In genomic region chr15:98035134-98035533, GRCh38 we compare ENCODE assay signal across 17 cellular contexts.
DNase-seq lines count a peak whose midpoint lies in the region; ATAC-seq and TF ChIP-seq lines count a peak whose summit lies in the region.
"Had no signal": no experiment of that assay in that cellular context is flagged by ENCODE, and none has a peak within 500 bp of the region (broad histone marks: within the 10 kb centered on the region; RNA-seq: fewer than 3 reads in every experiment).

No MANE protein-coding gene starts in this region.

- no peaks in the 10 kb centered on the region for H3K27me3 Mint-ChIP-seq in GM23338 (ENCODE audit: insufficient read depth, low read depth, poor library complexity)
- H3K27me3 Mint-ChIP-seq: CD4-positive, alpha-beta memory T cell had no signal

- H3K79me1 ChIP-seq in trophoblast cell (ENCODE audit: low read length) = no peaks in the 10 kb centered on the region

- H3K9me3 Mint-ChIP-seq in GM23338 = no peaks in the 10 kb centered on the region
- H3K9me3 Mint-ChIP-seq: CD4-positive, alpha-beta memory T cell had no signal

- H3K36me3 Mint-ChIP-seq in GM23338 (ENCODE audit: low read depth) = no peaks in the 10 kb centered on the region
- H3K36me3 Mint-ChIP-seq: CD4-positive, alpha-beta memory T cell had no signal

- TF ChIP-seq CTCF in GM23338 (conservative IDR thresholded peaks at IDR 0.05; ENCODE audit: low read depth in 2 of 2) (no peak), RWPE2 (IDR thresholded peaks at IDR 0.05; ENCODE audit: poor library complexity, severe bottlenecking) (no peak)

- peak overlapping the region; percentile 50; the same call in 1 of the 2 replicates for H3K27ac Mint-ChIP-seq in GM23338
- H3K27ac Mint-ChIP-seq: CD4-positive, alpha-beta memory T cell had no signal

- no CpG with 5 or more reads among the region's 7 CpGs for WGBS in trophoblast cell (ENCODE audit: extremely low coverage, insufficient coverage, insufficient read length)

- H3K4me1 ChIP-seq in GM23338 (ENCODE audit: insufficient read depth) = no peaks in the 10 kb centered on the region
- peaks cover 20% of the 10 kb centered on the region for H3K4me1 ChIP-seq in RWPE2 (ENCODE audit: insufficient read depth, poor library complexity, severe bottlenecking)
- H3K4me1 ChIP-seq in trophoblast cell (ENCODE audit: control insufficient read depth in 1 of 2, insufficient read depth in 2 of 2, low read length in 2 of 2) = peaks cover 4 to 6% of the 10 kb centered on the region in 2 experiments

- ATAC-seq in GM23338 (no peak), RWPE2 (ENCODE audit: low read depth) (peak; percentile 60), esophagus mucosa (peak; percentile 51), GM19397 (IDR thresholded peaks at IDR 0.05; ENCODE audit: unreplicated experiment) (no peak)

- H3K4me1 Mint-ChIP-seq in GM23338 = no peaks in the 10 kb centered on the region
- H3K4me1 Mint-ChIP-seq: CD4-positive, alpha-beta memory T cell had no signal

- H3K27ac ChIP-seq in GM23338 (ENCODE audit: low read depth) (no peak overlapping the region), RWPE2 (ENCODE audit: poor library complexity, severe bottlenecking) (peak overlapping the region; percentile 90), trophoblast cell (ENCODE audit: low read depth, low read length) (peak overlapping the region; percentile 36)
- H3K27ac ChIP-seq: SK-N-MC had no signal

- H2AK5ac ChIP-seq in trophoblast cell (ENCODE audit: low read length) = no peak overlapping the region

- no peak overlapping the region for H3K4ac ChIP-seq in trophoblast cell (ENCODE audit: low read depth, low read length)

- H3K4me2 ChIP-seq in GM23338 (no peak overlapping the region), trophoblast cell (ENCODE audit: low read length) (no peak overlapping the region)

- H4K8ac ChIP-seq in trophoblast cell (ENCODE audit: low read depth, low read length) = no peak overlapping the region

- no peak overlapping the region for H3K4me3 ChIP-seq in GM23338
- no peak overlapping the region for H3K4me3 ChIP-seq in RWPE2 (ENCODE audit: severe bottlenecking)
- H3K4me3 ChIP-seq in trophoblast cell (ENCODE audit: low read depth, low read length) = no peak overlapping the region
- H3K4me3 ChIP-seq: SK-N-MC had no signal

- H4K12ac ChIP-seq in trophoblast cell (ENCODE audit: low read depth, low read length) = no peak overlapping the region

- H3K27me3 ChIP-seq in GM23338 (ENCODE audit: insufficient read depth) (no peaks in the 10 kb centered on the region), RWPE2 (ENCODE audit: insufficient read depth, poor library complexity, severe bottlenecking) (no peaks in the 10 kb centered on the region), trophoblast cell (ENCODE audit: insufficient read depth, low read length) (no peaks in the 10 kb centered on the region)

- H3K79me2 ChIP-seq in GM23338 (replicated peaks; ENCODE audit: insufficient read depth) (no peaks in the 10 kb centered on the region), trophoblast cell (ENCODE audit: control insufficient read depth, insufficient read depth, low read length, poor library complexity) (no peaks in the 10 kb centered on the region)

- no peaks in the 10 kb centered on the region for H3K9me2 ChIP-seq in GM23338 (ENCODE audit: insufficient read depth)

- no peak overlapping the region for H2BK12ac ChIP-seq in trophoblast cell (ENCODE audit: low read length)

- H3K36me3 ChIP-seq in GM23338 (ENCODE audit: insufficient read depth) (no peaks in the 10 kb centered on the region), RWPE2 (ENCODE audit: low read depth) (no peaks in the 10 kb centered on the region), trophoblast cell (ENCODE audit: control insufficient read depth in 1 of 2, insufficient read depth in 2 of 2, low read length in 2 of 2) (no peaks in the 10 kb centered on the region)

- H3K4me3 Mint-ChIP-seq in GM23338 = no peak overlapping the region
- H3K4me3 Mint-ChIP-seq: CD4-positive, alpha-beta memory T cell had no signal

- no peak overlapping the region for H2BK120ac ChIP-seq in trophoblast cell (ENCODE audit: insufficient read depth, low read length, poor library complexity)

- H3K18ac ChIP-seq in trophoblast cell (ENCODE audit: low read length) = no peak overlapping the region

- H4K20me1 ChIP-seq in GM23338 (replicated peaks; ENCODE audit: insufficient read depth) = no peaks in the 10 kb centered on the region

- no peak overlapping the region for H3K14ac ChIP-seq in trophoblast cell (ENCODE audit: low read length)

- H3K9ac ChIP-seq in trophoblast cell (ENCODE audit: low read length) = no peak overlapping the region

- H2BK5ac ChIP-seq in trophoblast cell (ENCODE audit: low read depth, low read length, poor library complexity) = peak overlapping the region; percentile 9

- no peaks in the 10 kb centered on the region for H3F3A ChIP-seq in GM23338 (replicated peaks; ENCODE audit: low read depth)

- H2AFZ ChIP-seq in GM23338 = peak overlapping the region; percentile 90; the same call in 1 of the 2 replicates
- H2AFZ ChIP-seq in trophoblast cell (ENCODE audit: insufficient read depth, low read length, poor library complexity) = no peak overlapping the region

- DNase-seq in GM23338 (ENCODE audit: low spot score) (no peak), RWPE2 (ENCODE audit: low spot score) (no peak), trophoblast cell (peak in 1 of 2 donors; percentile 27), HCEC 1CT (no peak), NCI-H2107 treated with DMSO at 0.1 percent for 48 hours (lab: John Stamatoyannopoulos, UW; ENCODE audit: unreplicated experiment) (no peak)
- DNase-seq in stimulated activated CD4-positive, alpha-beta T cell treated with anti-CD3 and anti-CD28 coated beads, Interleukin-2, amount 100 ng/mL, for 48 hours = no peak
- DNase-seq: CD4-positive, alpha-beta memory T cell; Karpas-422; NCI-H1694; NCI-H2081 treated with DMSO at 0.1 percent for 48 hours; NCI-H446; NCI-H526; OCI-M1; SHP77 treated with DMSO at 0.1 percent for 48 hours had no signal

- no peaks in the 10 kb centered on the region for H3K9me3 ChIP-seq in RWPE2 (ENCODE audit: severe bottlenecking)
- no peaks in the 10 kb centered on the region for H3K9me3 ChIP-seq in trophoblast cell (ENCODE audit: insufficient read depth, low read depth, low read length)

- no peak overlapping the region for H4K91ac ChIP-seq in trophoblast cell (ENCODE audit: low read depth, low read length)

- no peak overlapping the region for H3K23ac ChIP-seq in trophoblast cell (ENCODE audit: low read length)

TF ChIP-seq in GM23338, 12 proteins besides CTCF, POLR2A, EP300 and RAD21:
- TF ChIP-seq ZNF114 (CRISPR knock-in tag; IDR thresholded peaks at IDR 0.05) (no peak), REST (IDR thresholded peaks at IDR 0.05; ENCODE audit: unreplicated experiment) (no peak), NANOG (IDR thresholded peaks at IDR 0.05; ENCODE audit: borderline replicate concordance) (no peak), EZH2 (IDR thresholded peaks at IDR 0.05; ENCODE audit: low read depth, unreplicated experiment) (no peak), STAT1 (IDR thresholded peaks at IDR 0.05; ENCODE audit: unreplicated experiment) (no peak), JUNB (IDR thresholded peaks at IDR 0.05; ENCODE audit: unreplicated experiment) (no peak)

Comparison
In these comparisons a context has a peak if more than half of its experiments do, and no peak if none do; other contexts are left out.
1. ATAC-seq: peak in RWPE2 (single experiment) and esophagus mucosa (single experiment); none in GM23338 (single experiment) and GM19397 (single experiment).